7 cellular contexts compared by ENCODE assay signal in genomic region chr15:75364881-75365280, GRCh38.
"Had no signal": no experiment of that assay in that cellular context is flagged by ENCODE, and none has a peak within 500 bp of the region (broad histone marks: within the 10 kb centered on the region; RNA-seq: fewer than 3 reads in every experiment).

No MANE protein-coding gene starts in this region.

- ATAC-seq: HCT116, K562 had no signal

- DNase-seq: GM23248, GOT3, H7, IMR-90 had no signal

- FAIRE-seq: HTR-8/SVneo, K562 had no signal
